8 cellular contexts compared by ENCODE assay signal in the genomic region with DNA sequence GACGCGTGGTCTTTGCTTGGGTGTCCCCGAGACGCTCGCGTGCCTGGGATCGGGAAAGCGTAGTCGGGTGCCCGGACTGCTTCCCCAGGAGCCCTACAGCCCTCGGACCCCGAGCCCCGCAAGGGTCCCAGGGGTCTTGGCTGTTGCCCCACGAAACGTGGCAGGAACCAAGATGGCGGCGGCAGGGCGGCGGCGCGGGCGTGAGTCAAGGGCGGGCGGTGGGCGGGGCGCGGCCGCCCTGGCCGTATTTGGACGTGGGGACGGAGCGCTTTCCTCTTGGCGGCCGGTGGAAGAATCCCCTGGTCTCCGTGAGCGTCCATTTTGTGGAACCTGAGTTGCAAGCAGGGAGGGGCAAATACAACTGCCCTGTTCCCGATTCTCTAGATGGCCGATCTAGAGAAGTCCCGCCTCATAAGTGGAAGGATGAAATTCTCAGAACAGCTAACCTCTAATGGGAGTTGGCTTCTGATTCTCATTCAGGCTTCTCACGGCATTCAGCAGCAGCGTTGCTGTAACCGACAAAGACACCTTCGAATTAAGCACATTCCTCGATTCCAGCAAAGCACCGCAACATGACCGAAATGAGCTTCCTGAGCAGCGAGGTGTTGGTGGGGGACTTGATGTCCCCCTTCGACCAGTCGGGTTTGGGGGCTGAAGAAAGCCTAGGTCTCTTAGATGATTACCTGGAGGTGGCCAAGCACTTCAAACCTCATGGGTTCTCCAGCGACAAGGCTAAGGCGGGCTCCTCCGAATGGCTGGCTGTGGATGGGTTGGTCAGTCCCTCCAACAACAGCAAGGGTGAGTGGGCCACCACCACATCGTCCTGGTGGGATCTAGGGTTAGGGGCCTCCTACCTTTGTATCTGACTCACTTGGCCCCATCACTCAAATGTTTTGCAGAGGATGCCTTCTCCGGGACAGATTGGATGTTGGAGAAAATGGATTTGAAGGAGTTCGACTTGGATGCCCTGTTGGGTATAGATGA. TPM values are rescaled to one million over a fixed set of nuclear protein-coding genes. Genes with fewer than 3 reads are reported as not detected.
DNase-seq lines count a peak whose midpoint lies in the region; ATAC-seq and TF ChIP-seq lines count a peak whose summit lies in the region.

No MANE protein-coding gene starts in this region.

- no peaks in the 10 kb centered on the region for H3K9me3 Mint-ChIP-seq in T-helper 1 cell treated with Interleukin-12 subunit alpha and Interleukin-12 subunit beta and Interleukin-4 antibody, amounts not matched to agents 30 μg/mL and 1 μg/mL, for 36 hours

- peak overlapping the region; percentile 91 for H3K4me3 Mint-ChIP-seq in T-helper 1 cell treated with Interleukin-12 subunit alpha and Interleukin-12 subunit beta and Interleukin-4 antibody, amounts not matched to agents 30 μg/mL and 1 μg/mL, for 36 hours

- H3K36me3 ChIP-seq in BLaER1 = peaks cover 66% of the 10 kb centered on the region
- H3K36me3 ChIP-seq in right atrium auricular region = peaks cover 54% of the 10 kb centered on the region

- peak overlapping the region; percentile 100 for H3K9ac ChIP-seq in BLaER1

- H3K27ac ChIP-seq in BLaER1 (peak overlapping the region; percentile 100), angular gyrus (ENCODE audit: low read depth, low read length) (peak overlapping the region; percentile 99), right atrium auricular region (peak overlapping the region; percentile 99 to 100)

- peaks cover 48% of the 10 kb centered on the region for H3K4me1 Mint-ChIP-seq in T-helper 1 cell treated with Interleukin-12 subunit alpha and Interleukin-12 subunit beta and Interleukin-4 antibody, amounts not matched to agents 30 μg/mL and 1 μg/mL, for 36 hours (ENCODE audit: low read depth)

- no peak for ATAC-seq in omental fat pad (ENCODE audit: low FRiP score)

- H3K4me3 ChIP-seq in BLaER1 (peak overlapping the region; percentile 98), right atrium auricular region (peak overlapping the region; percentile 100), retinal pigment epithelial cell (ENCODE audit: low read length) (peak overlapping the region; percentile 94)

- TF ChIP-seq CTCF in right atrium auricular region (IDR thresholded peaks at IDR 0.05) (no peak), retinal pigment epithelial cell (conservative IDR thresholded peaks at IDR 0.05; ENCODE audit: low read depth, low read length) (no peak), omental fat pad (IDR thresholded peaks at IDR 0.05) (no peak)

- H3K9me3 ChIP-seq in BLaER1 (no peaks in the 10 kb centered on the region), right atrium auricular region (no peaks in the 10 kb centered on the region)

- peaks cover 58% of the 10 kb centered on the region for H4K20me1 ChIP-seq in BLaER1

- peak overlapping the region; percentile 100 for H3K4me2 ChIP-seq in BLaER1

- H3K36me3 Mint-ChIP-seq in T-helper 1 cell treated with Interleukin-12 subunit alpha and Interleukin-12 subunit beta and Interleukin-4 antibody, amounts not matched to agents 30 μg/mL and 1 μg/mL, for 36 hours (ENCODE audit: low read depth) = peaks cover 54% of the 10 kb centered on the region

- H3K27me3 Mint-ChIP-seq in T-helper 1 cell treated with Interleukin-12 subunit alpha and Interleukin-12 subunit beta and Interleukin-4 antibody, amounts not matched to agents 30 μg/mL and 1 μg/mL, for 36 hours (ENCODE audit: low read depth) = peaks cover 3% of the 10 kb centered on the region

- H3K4me1 ChIP-seq in BLaER1 (peaks cover 63% of the 10 kb centered on the region), right atrium auricular region (peaks cover 0 to 57% of the 10 kb centered on the region in 2 donors)

- DNase-seq in GM19240 (ENCODE audit: insufficient read length, low spot score) (peak; percentile 63), HT-29 (ENCODE audit: low spot score) (peak; percentile 52), right atrium auricular region (ENCODE audit: low spot score) (peak; percentile 79), retinal pigment epithelial cell (ENCODE audit: low read depth) (no peak), omental fat pad (ENCODE audit: low spot score) (no peak)

- no peaks in the 10 kb centered on the region for H3K27me3 ChIP-seq in BLaER1
- H3K27me3 ChIP-seq in right atrium auricular region = no peaks in the 10 kb centered on the region

- H3K27ac Mint-ChIP-seq in T-helper 1 cell treated with Interleukin-12 subunit alpha and Interleukin-12 subunit beta and Interleukin-4 antibody, amounts not matched to agents 30 μg/mL and 1 μg/mL, for 36 hours = peak overlapping the region; percentile 97

RNA-seq across cellular contexts. Expression of a gene that starts 0.8 kb away (rescaled TPM):
- 314 and 320 TPM in 2 replicates for total RNA-seq in HT-29 (2014; rRNA removed; shearing (Covaris generic))
- total RNA-seq in right atrium auricular region = 100 to 1,000 TPM; 155 to 256 TPM
- total RNA-seq in omental fat pad = 100 to 1,000 TPM; 258 to 714 (median 610) TPM

RNA-seq across cellular contexts. Expression of a gene that starts 11.4 kb away (rescaled TPM):
- 250 and 300 TPM in 2 replicates for total RNA-seq in HT-29 (2014; rRNA removed; shearing (Covaris generic))
- total RNA-seq in right atrium auricular region = 100 to 1,000 TPM in 1 of 2 donors, 10 to 100 TPM in 1; 88.1 to 135 TPM
- 100 to 1,000 TPM; 103 to 157 (median 133) TPM for total RNA-seq in omental fat pad

RNA-seq across cellular contexts. Expression of a gene that starts 19.1 kb away (rescaled TPM):
- total RNA-seq in HT-29 (2014; rRNA removed; shearing (Covaris generic)) = 16.9 and 19.0 TPM in 2 replicates
- total RNA-seq in right atrium auricular region (10 to 100 TPM; 14.4 to 22.1 TPM), omental fat pad (10 to 100 TPM; 23.6 to 46.0 (median 32.4) TPM)

RNA-seq across cellular contexts. Expression of a gene that starts 49.4 kb away (rescaled TPM):
- total RNA-seq in HT-29 (2014; rRNA removed; shearing (Covaris generic)) = 0.03 TPM in 1 of 2 replicates, not detected in the other
- total RNA-seq in right atrium auricular region (under 1 TPM in 1 of 2 donors, not detected in 1; 0.08 TPM), omental fat pad (under 1 TPM; 0.09 to 0.38 (median 0.26) TPM)

Comparison
In these comparisons a context has a peak if more than half of its experiments do, and no peak if none do; other contexts are left out.
1. DNase-seq: peak in GM19240 (single experiment), HT-29 (single experiment) and right atrium auricular region (single experiment); none in retinal pigment epithelial cell (single experiment) and omental fat pad (single experiment).
2. Peak in every context shown above with its lines, with median percentiles within 50 percentile points of each other: H3K27ac ChIP-seq and H3K4me3 ChIP-seq.